Comparison of ENCODE assay signal across 28 cellular contexts in the genomic region with DNA sequence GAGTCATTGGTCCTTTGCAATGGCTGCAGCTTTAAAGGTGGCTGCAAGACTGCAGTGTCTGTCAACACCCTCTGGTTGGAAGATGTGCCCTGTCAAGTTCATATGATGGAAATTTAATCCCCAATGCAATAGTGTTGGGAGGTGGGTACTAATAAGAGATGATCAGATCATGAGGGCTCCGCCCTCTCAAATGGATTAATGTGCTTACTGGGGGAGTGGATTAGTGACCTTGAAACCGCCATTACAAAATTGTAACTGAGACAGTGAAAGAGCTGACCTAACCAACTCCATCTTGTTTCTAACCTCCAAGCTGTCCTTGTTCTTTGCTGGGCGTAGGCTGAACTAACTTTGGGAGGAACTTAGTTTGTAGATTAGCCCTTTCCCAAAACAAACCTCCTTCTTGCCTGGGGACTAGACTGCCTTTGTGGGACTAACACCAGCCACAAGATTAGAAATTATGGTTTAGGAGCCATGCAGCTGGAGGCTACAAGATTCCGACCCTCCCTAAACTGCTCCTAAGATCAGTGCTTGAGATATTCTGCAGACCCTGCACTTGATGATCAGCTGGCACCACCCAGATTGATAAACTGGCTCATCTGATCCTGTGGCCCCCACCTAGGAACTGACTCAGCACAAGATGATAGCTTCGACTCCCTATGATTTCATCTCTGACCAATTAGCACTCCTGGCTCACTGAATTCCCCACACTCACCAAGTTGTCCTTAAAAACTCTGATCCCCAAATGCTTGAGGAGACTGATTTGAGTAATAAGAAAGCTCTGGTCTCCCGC. TPM values are rescaled to one million over a fixed set of nuclear protein-coding genes. Genes with fewer than 3 reads are reported as not detected.
"Had no signal": no experiment of that assay in that cellular context is flagged by ENCODE, and none has a peak within 500 bp of the region (broad histone marks: within the 10 kb centered on the region; RNA-seq: fewer than 3 reads in every experiment).

No MANE protein-coding gene starts in this region.

- H3K36me3 ChIP-seq: neutrophil, pancreas, right lobe of liver, sigmoid colon, stomach, thoracic aorta, thyroid gland, tibial nerve, upper lobe of left lung, vagina had no signal

- H3K4me3 Mint-ChIP-seq: natural killer cell treated with Interleukin-12 subunit alpha and Interleukin-12 subunit beta and Interleukin-15 and Interleukin-18, amount 100 ng/mL, for 72 hours; neural crest cell; stimulated activated effector memory CD8-positive, alpha-beta T cell treated with anti-CD3 and anti-CD28 coated beads, Interleukin-12 subunit alpha, Interleukin-12 subunit beta, amount 100 ng/mL, for 72 hours; stimulated activated naive B cell treated with anti-CD40 and anti-IgM and Interleukin-4, amounts not matched to agents 10 μg/mL and 1 μg/mL and 100 μg/mL, for 72 hours; stimulated activated naive CD8-positive, alpha-beta T cell treated with anti-CD3 and anti-CD28 coated beads, Interleukin-15, Interleukin-2, amounts not matched to agents 100 ng/mL and 50 ng/mL, for 24 hours had no signal

- H3K9me3 ChIP-seq: neutrophil, pancreas, psoas muscle, right lobe of liver, sigmoid colon, stomach, thoracic aorta, thyroid gland, tibial nerve, upper lobe of left lung, vagina had no signal

- H3K27ac Mint-ChIP-seq: natural killer cell treated with Interleukin-12 subunit alpha and Interleukin-12 subunit beta and Interleukin-15 and Interleukin-18, amount 100 ng/mL, for 72 hours; stimulated activated effector memory CD8-positive, alpha-beta T cell treated with anti-CD3 and anti-CD28 coated beads, Interleukin-12 subunit alpha, Interleukin-12 subunit beta, amount 100 ng/mL, for 72 hours; stimulated activated naive B cell treated with anti-CD40 and anti-IgM and Interleukin-4, amounts not matched to agents 10 μg/mL and 1 μg/mL and 100 μg/mL, for 72 hours; stimulated activated naive CD8-positive, alpha-beta T cell treated with anti-CD3 and anti-CD28 coated beads, Interleukin-15, Interleukin-2, amounts not matched to agents 100 ng/mL and 50 ng/mL, for 24 hours had no signal

- H3K4me3 ChIP-seq: pancreas, psoas muscle, right lobe of liver, sigmoid colon, stomach, thoracic aorta, thyroid gland, tibial nerve, upper lobe of left lung, vagina had no signal

- ATAC-seq: natural killer cell treated with Interleukin-12 subunit alpha and Interleukin-12 subunit beta and Interleukin-15 and Interleukin-18, amount 100 ng/mL, for 72 hours; pancreas; psoas muscle; right cardiac atrium; right lobe of liver; stimulated activated effector memory CD8-positive, alpha-beta T cell treated with anti-CD3 and anti-CD28 coated beads, Interleukin-12 subunit alpha, Interleukin-12 subunit beta, amount 100 ng/mL, for 72 hours; stimulated activated naive B cell treated with anti-CD40 and anti-IgM and Interleukin-4, amounts not matched to agents 10 μg/mL and 1 μg/mL and 100 μg/mL, for 72 hours had no signal

- H3K27ac ChIP-seq: neutrophil, pancreas, psoas muscle, right lobe of liver, sigmoid colon, stomach, thoracic aorta, thyroid gland, tibial nerve, upper lobe of left lung, vagina had no signal

- H3K27me3 ChIP-seq: neutrophil, pancreas, right lobe of liver, sigmoid colon, stomach, thyroid gland, tibial nerve, upper lobe of left lung, vagina had no signal

- H3K9me3 Mint-ChIP-seq: natural killer cell treated with Interleukin-12 subunit alpha and Interleukin-12 subunit beta and Interleukin-15 and Interleukin-18, amount 100 ng/mL, for 72 hours; nephron progenitor cell; neural crest cell; stimulated activated effector memory CD8-positive, alpha-beta T cell treated with anti-CD3 and anti-CD28 coated beads, Interleukin-12 subunit alpha, Interleukin-12 subunit beta, amount 100 ng/mL, for 72 hours; stimulated activated naive B cell treated with anti-CD40 and anti-IgM and Interleukin-4, amounts not matched to agents 10 μg/mL and 1 μg/mL and 100 μg/mL, for 72 hours; stimulated activated naive CD8-positive, alpha-beta T cell treated with anti-CD3 and anti-CD28 coated beads, Interleukin-15, Interleukin-2, amounts not matched to agents 100 ng/mL and 50 ng/mL, for 24 hours had no signal

- H3K4me1 Mint-ChIP-seq: stimulated activated effector memory CD8-positive, alpha-beta T cell treated with anti-CD3 and anti-CD28 coated beads, Interleukin-12 subunit alpha, Interleukin-12 subunit beta, amount 100 ng/mL, for 72 hours; stimulated activated naive B cell treated with anti-CD40 and anti-IgM and Interleukin-4, amounts not matched to agents 10 μg/mL and 1 μg/mL and 100 μg/mL, for 72 hours had no signal

- H3K36me3 Mint-ChIP-seq: natural killer cell treated with Interleukin-12 subunit alpha and Interleukin-12 subunit beta and Interleukin-15 and Interleukin-18, amount 100 ng/mL, for 72 hours; stimulated activated effector memory CD8-positive, alpha-beta T cell treated with anti-CD3 and anti-CD28 coated beads, Interleukin-12 subunit alpha, Interleukin-12 subunit beta, amount 100 ng/mL, for 72 hours; stimulated activated naive B cell treated with anti-CD40 and anti-IgM and Interleukin-4, amounts not matched to agents 10 μg/mL and 1 μg/mL and 100 μg/mL, for 72 hours had no signal

- H3K4me1 ChIP-seq: pancreas, psoas muscle, right lobe of liver, sigmoid colon, stomach, thyroid gland, tibial nerve, upper lobe of left lung, vagina had no signal

- DNase-seq: nephron progenitor cell; nucleus accumbens; pancreas; psoas muscle; right cardiac atrium; right lobe of liver; sigmoid colon; small intestine; stimulated activated CD4-positive, alpha-beta T cell treated with anti-CD3 and anti-CD28 coated beads, Interleukin-15, amount 100 ng/mL, for 24 hours; stimulated activated CD4-positive, alpha-beta T cell treated with anti-CD3 and anti-CD28 coated beads, Interleukin-2, amount 100 ng/mL, for 24 hours; stimulated activated CD4-positive, alpha-beta T cell treated with anti-CD3 and anti-CD28 coated beads, Interleukin-2, amount 100 ng/mL, for 48 hours; stimulated activated CD4-positive, alpha-beta T cell treated with anti-CD3 and anti-CD28 coated beads, Interleukin-4, amount 100 ng/mL, for 24 hours; stimulated activated naive B cell treated with anti-CD40 and anti-IgM and Interleukin-4, amounts not matched to agents 10 μg/mL and 1 μg/mL and 100 μg/mL, for 72 hours; stimulated activated naive CD4-positive, alpha-beta T cell treated with Interleukin-2 at 50 U/mL for 16 hours; stomach; thyroid gland; trophoblast cell; upper lobe of left lung had no signal

RNA-seq across cellular contexts. Expression of a gene that starts 13.7 kb away (rescaled TPM):
- total RNA-seq: natural killer cell treated with Interleukin-12 subunit alpha and Interleukin-12 subunit beta and Interleukin-15 and Interleukin-18, amount 100 ng/mL, for 72 hours; renal cortical epithelial cell; subcutaneous adipose tissue had no signal
